8 cellular contexts compared by ENCODE assay signal in the genomic region with DNA sequence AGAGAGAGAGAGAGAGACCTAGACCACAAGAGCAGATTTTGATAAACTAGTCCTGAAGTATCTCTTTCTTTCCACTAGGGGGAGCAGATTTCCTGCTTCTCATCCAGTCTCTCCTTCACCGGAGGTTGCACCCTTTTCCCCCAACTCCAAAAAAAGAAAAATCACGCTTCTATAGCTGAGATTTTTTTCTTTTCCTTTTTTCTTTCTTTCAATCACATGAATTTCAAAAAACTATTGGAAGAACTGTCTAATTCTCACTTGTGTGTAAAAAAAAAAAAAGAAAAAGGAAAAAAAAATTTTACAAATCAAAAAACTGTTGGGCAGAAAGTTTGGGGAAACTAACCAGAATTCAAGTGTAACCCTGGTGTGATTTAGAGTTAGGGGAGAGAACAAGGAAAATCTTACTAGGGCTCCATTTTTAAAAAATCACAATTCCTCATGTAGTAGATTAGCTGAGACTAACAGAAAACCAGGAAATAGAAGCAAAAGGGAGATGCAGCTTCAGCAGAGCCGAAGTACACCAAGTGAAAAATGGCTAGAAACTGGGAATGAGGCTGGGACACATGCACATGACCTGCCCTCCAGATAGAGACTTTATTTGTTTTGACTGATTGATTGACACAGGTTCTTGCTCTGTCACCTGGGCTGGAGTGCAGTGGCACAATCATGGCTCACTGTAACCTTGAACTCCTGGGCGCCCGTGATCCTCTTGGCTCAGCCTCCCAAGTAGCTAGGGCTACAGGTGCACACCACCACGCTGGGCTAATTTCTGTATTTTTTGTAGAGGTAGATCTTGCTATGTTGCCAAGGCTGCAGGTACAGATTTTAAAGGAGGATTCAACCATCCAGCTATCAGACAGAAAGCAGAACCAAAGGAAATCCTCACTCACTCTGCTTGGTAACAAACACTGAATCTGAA. TPM values are rescaled to one million over a fixed set of nuclear protein-coding genes. Genes with fewer than 3 reads are reported as not detected.
DNase-seq lines count a peak whose midpoint lies in the region; ATAC-seq, FAIRE-seq and TF ChIP-seq lines count a peak whose summit lies in the region.

No MANE protein-coding gene starts in this region.

- no peaks in the 10 kb centered on the region for H3K27me3 ChIP-seq in bronchial epithelial cell (ENCODE audit: control insufficient read depth, insufficient read depth, low read length)
- no peaks in the 10 kb centered on the region for H3K27me3 ChIP-seq in upper lobe of right lung

- no peaks in the 10 kb centered on the region for H3K9me3 ChIP-seq in upper lobe of right lung

- H3K36me3 ChIP-seq in bronchial epithelial cell (ENCODE audit: control insufficient read depth, insufficient read depth, low read length), result no peaks in the 10 kb centered on the region
- no peaks in the 10 kb centered on the region for H3K36me3 ChIP-seq in upper lobe of right lung

- no peak for FAIRE-seq in bronchial epithelial cell (lab: Jason Lieb, UNC)

- intact Hi-C loops in upper lobe of right lung (cut with DNase I), result no loop called here

- H3K4me3 ChIP-seq in bronchial epithelial cell (ENCODE audit: low read depth, low read length) (no peak overlapping the region), upper lobe of right lung (no peak overlapping the region)

- peak; percentile 79 for DNase-seq in DMS53 treated with DMSO at 0.1 percent for 48 hours (lab: John Stamatoyannopoulos, UW; ENCODE audit: unreplicated experiment)
- DNase-seq in NCI-H82 treated with DMSO at 0.1 percent for 48 hours (lab: John Stamatoyannopoulos, UW; ENCODE audit: unreplicated experiment), result peak; percentile 42
- DNase-seq in bronchial epithelial cell (ENCODE audit: low read depth), result peak; percentile 62
- peak; percentile 60 for DNase-seq in kidney glomerular epithelial cell (lab: John Stamatoyannopoulos, UW)
- no peak for DNase-seq in upper lobe of right lung
- DNase-seq in effector CD8-positive, alpha-beta T cell (lab: John Stamatoyannopoulos, UW), result no peak

- peak; percentile 72 for TF ChIP-seq CTCF in bronchial epithelial cell (IDR thresholded peaks at IDR 0.05; ENCODE audit: insufficient read depth, low read length, severe bottlenecking)
- peak; percentile 72 for TF ChIP-seq CTCF in upper lobe of right lung (IDR thresholded peaks at IDR 0.05)

- H3K4me1 ChIP-seq in upper lobe of right lung, result peaks cover 5% of the 10 kb centered on the region

- ATAC-seq in HG03442 (IDR thresholded peaks at IDR 0.05; ENCODE audit: unreplicated experiment) (peak; percentile 58), upper lobe of right lung (peak; percentile 86), HG02610 (IDR thresholded peaks at IDR 0.05; ENCODE audit: unreplicated experiment) (no peak)

- no peak overlapping the region for H3K27ac ChIP-seq in upper lobe of right lung

RNA-seq across cellular contexts. Expression of gene SDHD, which starts 27.1 kb away (rescaled TPM):
- total RNA-seq in bronchial epithelial cell (103 and 133 TPM in 2 replicates), upper lobe of right lung (90.1 TPM)

RNA-seq across cellular contexts. Expression of gene TIMM8B, which starts 27.2 kb away (rescaled TPM):
- 66.3 and 78.6 TPM in 2 replicates for total RNA-seq in bronchial epithelial cell
- 33.9 TPM for total RNA-seq in upper lobe of right lung

RNA-seq across cellular contexts. Expression of gene NKAPD1, which starts 39.7 kb away (rescaled TPM):
- total RNA-seq in bronchial epithelial cell (23.3 and 24.5 TPM in 2 replicates), upper lobe of right lung (18.9 TPM)

RNA-seq across cellular contexts. Expression of gene PIH1D2, which starts 40.0 kb away (rescaled TPM):
- total RNA-seq in bronchial epithelial cell, result 0.51 and 0.53 TPM in 2 replicates
- 1.3 TPM for total RNA-seq in upper lobe of right lung

RNA-seq across cellular contexts. Expression of gene IL18, which starts 50.1 kb away (rescaled TPM):
- 33.8 and 72.1 TPM in 2 replicates for total RNA-seq in bronchial epithelial cell
- total RNA-seq in upper lobe of right lung, result 49.9 TPM

Comparison
In these comparisons a context has a peak if more than half of its experiments do, and no peak if none do; other contexts are left out.
1. DNase-seq: peak in DMS53 treated with DMSO at 0.1 percent for 48 hours (single experiment), NCI-H82 treated with DMSO at 0.1 percent for 48 hours (single experiment), bronchial epithelial cell (single experiment) and kidney glomerular epithelial cell (single experiment); none in upper lobe of right lung (single experiment) and effector CD8-positive, alpha-beta T cell (single experiment).